In the genomic region with DNA sequence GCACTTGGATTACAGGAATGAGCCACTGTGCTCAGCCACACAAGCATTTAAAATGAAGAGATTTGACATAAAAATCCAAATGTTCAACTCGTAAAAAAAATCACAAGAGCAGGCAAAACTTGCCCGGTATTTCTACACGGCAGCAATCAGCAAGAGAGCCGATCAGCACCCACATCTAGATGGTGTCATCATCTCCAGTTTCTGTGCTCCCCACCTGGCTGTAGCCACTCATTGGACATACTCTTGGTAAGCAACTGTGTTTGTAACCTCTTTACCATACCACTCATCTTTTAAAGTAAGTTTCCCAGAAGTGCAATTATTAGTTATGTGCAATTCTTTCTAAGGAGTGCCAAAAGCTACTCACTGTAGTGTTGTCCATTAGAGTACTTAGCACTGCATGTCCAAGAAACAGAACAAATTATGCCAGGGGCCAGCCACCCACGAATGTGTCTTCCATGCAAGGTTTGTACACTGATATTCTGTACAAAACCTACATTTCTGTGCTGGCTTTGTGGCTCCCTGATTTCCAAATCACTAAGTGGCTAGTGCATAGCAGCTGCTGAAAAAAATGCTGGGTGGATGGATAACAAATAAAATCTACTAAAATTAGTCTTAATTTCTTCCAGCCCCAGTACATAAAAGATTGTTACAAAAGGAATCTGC, we compare ENCODE assay signal across 1 cellular context.
TF ChIP-seq lines count a peak whose summit lies in the region.

No MANE protein-coding gene starts in this region.

TF ChIP-seq in GM12878, 131 proteins besides CTCF, POLR2A, EP300 and RAD21 (continued from another document):
- TF ChIP-seq, protein P1, sequence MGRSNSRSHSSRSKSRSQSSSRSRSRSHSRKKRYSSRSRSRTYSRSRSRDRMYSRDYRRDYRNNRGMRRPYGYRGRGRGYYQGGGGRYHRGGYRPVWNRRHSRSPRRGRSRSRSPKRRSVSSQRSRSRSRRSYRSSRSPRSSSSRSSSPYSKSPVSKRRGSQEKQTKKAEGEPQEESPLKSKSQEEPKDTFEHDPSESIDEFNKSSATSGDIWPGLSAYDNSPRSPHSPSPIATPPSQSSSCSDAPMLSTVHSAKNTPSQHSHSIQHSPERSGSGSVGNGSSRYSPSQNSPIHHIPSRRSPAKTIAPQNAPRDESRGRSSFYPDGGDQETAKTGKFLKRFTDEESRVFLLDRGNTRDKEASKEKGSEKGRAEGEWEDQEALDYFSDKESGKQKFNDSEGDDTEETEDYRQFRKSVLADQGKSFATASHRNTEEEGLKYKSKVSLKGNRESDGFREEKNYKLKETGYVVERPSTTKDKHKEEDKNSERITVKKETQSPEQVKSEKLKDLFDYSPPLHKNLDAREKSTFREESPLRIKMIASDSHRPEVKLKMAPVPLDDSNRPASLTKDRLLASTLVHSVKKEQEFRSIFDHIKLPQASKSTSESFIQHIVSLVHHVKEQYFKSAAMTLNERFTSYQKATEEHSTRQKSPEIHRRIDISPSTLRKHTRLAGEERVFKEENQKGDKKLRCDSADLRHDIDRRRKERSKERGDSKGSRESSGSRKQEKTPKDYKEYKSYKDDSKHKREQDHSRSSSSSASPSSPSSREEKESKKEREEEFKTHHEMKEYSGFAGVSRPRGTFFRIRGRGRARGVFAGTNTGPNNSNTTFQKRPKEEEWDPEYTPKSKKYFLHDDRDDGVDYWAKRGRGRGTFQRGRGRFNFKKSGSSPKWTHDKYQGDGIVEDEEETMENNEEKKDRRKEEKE (IDR thresholded peaks at IDR 0.05), result no peak
- no peak for TF ChIP-seq HDAC6 (IDR thresholded peaks at IDR 0.05; ENCODE audit: unreplicated experiment)
- no peak for TF ChIP-seq NFYA (IDR thresholded peaks at IDR 0.05; ENCODE audit: borderline replicate concordance, low read depth, low read length)
- TF ChIP-seq, protein P2, sequence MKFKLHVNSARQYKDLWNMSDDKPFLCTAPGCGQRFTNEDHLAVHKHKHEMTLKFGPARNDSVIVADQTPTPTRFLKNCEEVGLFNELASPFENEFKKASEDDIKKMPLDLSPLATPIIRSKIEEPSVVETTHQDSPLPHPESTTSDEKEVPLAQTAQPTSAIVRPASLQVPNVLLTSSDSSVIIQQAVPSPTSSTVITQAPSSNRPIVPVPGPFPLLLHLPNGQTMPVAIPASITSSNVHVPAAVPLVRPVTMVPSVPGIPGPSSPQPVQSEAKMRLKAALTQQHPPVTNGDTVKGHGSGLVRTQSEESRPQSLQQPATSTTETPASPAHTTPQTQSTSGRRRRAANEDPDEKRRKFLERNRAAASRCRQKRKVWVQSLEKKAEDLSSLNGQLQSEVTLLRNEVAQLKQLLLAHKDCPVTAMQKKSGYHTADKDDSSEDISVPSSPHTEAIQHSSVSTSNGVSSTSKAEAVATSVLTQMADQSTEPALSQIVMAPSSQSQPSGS (IDR thresholded peaks at IDR 0.05; ENCODE audit: low read length), result no peak
- TF ChIP-seq SMC3 (IDR thresholded peaks at IDR 0.05; ENCODE audit: borderline replicate concordance, low read length), result no peak
- TF ChIP-seq RB1 (IDR thresholded peaks at IDR 0.05; ENCODE audit: borderline replicate concordance), result no peak
- no peak for TF ChIP-seq JUNB (IDR thresholded peaks at IDR 0.05)
- TF ChIP-seq KLF5 (IDR thresholded peaks at IDR 0.05; ENCODE audit: partially characterized antibody), result no peak
- TF ChIP-seq, protein P3, sequence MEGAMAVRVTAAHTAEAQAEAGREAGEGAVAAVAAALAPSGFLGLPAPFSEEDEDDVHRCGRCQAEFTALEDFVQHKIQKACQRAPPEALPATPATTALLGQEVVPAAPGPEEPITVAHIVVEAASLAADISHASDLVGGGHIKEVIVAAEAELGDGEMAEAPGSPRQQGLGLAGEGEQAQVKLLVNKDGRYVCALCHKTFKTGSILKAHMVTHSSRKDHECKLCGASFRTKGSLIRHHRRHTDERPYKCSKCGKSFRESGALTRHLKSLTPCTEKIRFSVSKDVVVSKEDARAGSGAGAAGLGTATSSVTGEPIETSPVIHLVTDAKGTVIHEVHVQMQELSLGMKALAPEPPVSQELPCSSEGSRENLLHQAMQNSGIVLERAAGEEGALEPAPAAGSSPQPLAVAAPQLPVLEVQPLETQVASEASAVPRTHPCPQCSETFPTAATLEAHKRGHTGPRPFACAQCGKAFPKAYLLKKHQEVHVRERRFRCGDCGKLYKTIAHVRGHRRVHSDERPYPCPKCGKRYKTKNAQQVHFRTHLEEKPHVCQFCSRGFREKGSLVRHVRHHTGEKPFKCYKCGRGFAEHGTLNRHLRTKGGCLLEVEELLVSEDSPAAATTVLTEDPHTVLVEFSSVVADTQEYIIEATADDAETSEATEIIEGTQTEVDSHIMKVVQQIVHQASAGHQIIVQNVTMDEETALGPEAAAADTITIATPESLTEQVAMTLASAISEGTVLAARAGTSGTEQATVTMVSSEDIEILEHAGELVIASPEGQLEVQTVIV (IDR thresholded peaks at IDR 0.05; ENCODE audit: borderline replicate concordance, partially characterized antibody), result no peak
- TF ChIP-seq, protein P4, sequence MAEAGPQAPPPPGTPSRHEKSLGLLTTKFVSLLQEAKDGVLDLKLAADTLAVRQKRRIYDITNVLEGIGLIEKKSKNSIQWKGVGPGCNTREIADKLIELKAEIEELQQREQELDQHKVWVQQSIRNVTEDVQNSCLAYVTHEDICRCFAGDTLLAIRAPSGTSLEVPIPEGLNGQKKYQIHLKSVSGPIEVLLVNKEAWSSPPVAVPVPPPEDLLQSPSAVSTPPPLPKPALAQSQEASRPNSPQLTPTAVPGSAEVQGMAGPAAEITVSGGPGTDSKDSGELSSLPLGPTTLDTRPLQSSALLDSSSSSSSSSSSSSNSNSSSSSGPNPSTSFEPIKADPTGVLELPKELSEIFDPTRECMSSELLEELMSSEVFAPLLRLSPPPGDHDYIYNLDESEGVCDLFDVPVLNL (IDR thresholded peaks at IDR 0.05; ENCODE audit: low read depth, low read length), result no peak
- TF ChIP-seq, protein P5, sequence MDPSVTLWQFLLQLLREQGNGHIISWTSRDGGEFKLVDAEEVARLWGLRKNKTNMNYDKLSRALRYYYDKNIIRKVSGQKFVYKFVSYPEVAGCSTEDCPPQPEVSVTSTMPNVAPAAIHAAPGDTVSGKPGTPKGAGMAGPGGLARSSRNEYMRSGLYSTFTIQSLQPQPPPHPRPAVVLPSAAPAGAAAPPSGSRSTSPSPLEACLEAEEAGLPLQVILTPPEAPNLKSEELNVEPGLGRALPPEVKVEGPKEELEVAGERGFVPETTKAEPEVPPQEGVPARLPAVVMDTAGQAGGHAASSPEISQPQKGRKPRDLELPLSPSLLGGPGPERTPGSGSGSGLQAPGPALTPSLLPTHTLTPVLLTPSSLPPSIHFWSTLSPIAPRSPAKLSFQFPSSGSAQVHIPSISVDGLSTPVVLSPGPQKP (IDR thresholded peaks at IDR 0.05; ENCODE audit: low read depth, low read length), result no peak
- TF ChIP-seq SPI1 (IDR thresholded peaks at IDR 0.05; ENCODE audit: borderline replicate concordance, insufficient read depth, low read depth, low read length), result no peak
- TF ChIP-seq ZNF622 (IDR thresholded peaks at IDR 0.05), result no peak
